Comparison of ENCODE assay signal across 8 cellular contexts in genomic region chr6:87237804-87238203, GRCh38.
DNase-seq lines count a peak whose midpoint lies in the region; ATAC-seq and TF ChIP-seq lines count a peak whose summit lies in the region.

No MANE protein-coding gene starts in this region.

- peaks cover 0 to 1% (median 0%) of the 10 kb centered on the region in 3 donors for H3K27me3 Mint-ChIP-seq in immature natural killer cell (ENCODE audit: low read depth in 3 of 3)

- H3K4me3 ChIP-seq in WI38 (ENCODE audit: low read depth, low read length), result no peak overlapping the region
- H3K4me3 ChIP-seq in ovary, result no peak overlapping the region

- peaks cover 1% of the 10 kb centered on the region for H3K4me1 ChIP-seq in ovary (ENCODE audit: insufficient read depth)

- intact Hi-C loops in ovary (cut with DNase I), result no loop called here

- DNase-seq in EL (peak; percentile 9), HT-29 (ENCODE audit: low spot score) (peak; percentile 6), immature natural killer cell (peak; percentile 11 to 21 (median 12)), ovary (no peak), amygdala (lab: John Stamatoyannopoulos, UW) (no peak)
- no peak for DNase-seq in activated CD8-positive, alpha-beta memory T cell treated with anti-CD3 and anti-CD28 coated beads, Interleukin-2, amount 50 U/mL, for 48 hours

- TF ChIP-seq EP300 in ovary (IDR thresholded peaks at IDR 0.05), result no peak

- H3K36me3 Mint-ChIP-seq in immature natural killer cell, result peaks cover 0 to 3% (median 0%) of the 10 kb centered on the region in 3 donors

- TF ChIP-seq CTCF in WI38 (IDR thresholded peaks at IDR 0.05; ENCODE audit: low read depth, low read length) (peak; percentile 24; the same call in 1 of the 2 replicates), ovary (IDR thresholded peaks at IDR 0.05) (no peak)

- H3K9me3 ChIP-seq in ovary, result no peaks in the 10 kb centered on the region

- ATAC-seq in GM21526 (IDR thresholded peaks at IDR 0.05; ENCODE audit: low FRiP score, unreplicated experiment), result no peak

- no peaks in the 10 kb centered on the region for H3K9me3 Mint-ChIP-seq in immature natural killer cell

- H3K4me1 Mint-ChIP-seq in immature natural killer cell, result peaks cover 0 to 1% of the 10 kb centered on the region in 2 donors

- no peak overlapping the region for H3K4me3 Mint-ChIP-seq in immature natural killer cell

- H3K27ac Mint-ChIP-seq in immature natural killer cell, result no peak overlapping the region

- H3K27me3 ChIP-seq in ovary, result no peaks in the 10 kb centered on the region

- no peak overlapping the region for H3K27ac ChIP-seq in ovary

- TF ChIP-seq POLR2A in ovary (IDR thresholded peaks at IDR 0.05), result no peak

- no peaks in the 10 kb centered on the region for H3K36me3 ChIP-seq in ovary

Comparison
In these comparisons a context has a peak if more than half of its experiments do, and no peak if none do; other contexts are left out.
1. DNase-seq: peak in EL (single experiment), HT-29 (single experiment) and immature natural killer cell (3 of 3); none in ovary (0 of 5), activated CD8-positive, alpha-beta memory T cell treated with anti-CD3 and anti-CD28 coated beads, Interleukin-2, amount 50 U/mL, for 48 hours (single experiment) and amygdala (0 of 56).